ENCODE assay signal across 26 cellular contexts in genomic region chr15:64753419-64754185, GRCh38. TPM values are rescaled to one million over a fixed set of nuclear protein-coding genes. Genes with fewer than 3 reads are reported as not detected.
A peak's percentile ranks its signal among the peaks of the same experiment; 100 is the strongest.
DNase-seq lines count a peak whose midpoint lies in the region; ATAC-seq, FAIRE-seq and TF ChIP-seq lines count a peak whose summit lies in the region.
"Had no signal": no experiment of that assay in that cellular context is flagged by ENCODE, and none has a peak within 500 bp of the region (broad histone marks: within the 10 kb centered on the region; RNA-seq: fewer than 3 reads in every experiment).

No MANE protein-coding gene starts in this region.

- H2BK15ac ChIP-seq in IMR-90 (ENCODE audit: low read depth, low read length): no peak overlapping the region

- peak overlapping the region; percentile 98 for H3K4me2 ChIP-seq in BLaER1
- no peak overlapping the region for H3K4me2 ChIP-seq in IMR-90 (ENCODE audit: low read depth, low read length)
- H3K4me2 ChIP-seq: smooth muscle cell had no signal

- 0 out of 2 replicates have a peak overlapping the region, but pooled peaks have one; percentile 35 for H3K27ac ChIP-seq in BLaER1
- H3K27ac ChIP-seq in IMR-90 (ENCODE audit: insufficient read depth, low read length): no peak overlapping the region
- H3K27ac ChIP-seq: prostate gland had no signal

- no peak overlapping the region for H4K8ac ChIP-seq in IMR-90 (ENCODE audit: low read depth in 2 of 2, low read length in 2 of 2)

- peaks cover 52% of the 10 kb centered on the region for H3K4me1 Mint-ChIP-seq in nephron progenitor cell
- H3K4me1 Mint-ChIP-seq: activated T-helper 17 cell treated with anti-CD3 and anti-CD28 coated beads, Interleukin-2, amount 50 U/mL, for 72 hours; CD4-positive, alpha-beta memory T cell had no signal

- no peaks in the 10 kb centered on the region for H3K27me3 ChIP-seq in BLaER1
- no peaks in the 10 kb centered on the region; the same call in 1 of the 2 replicates for H3K27me3 ChIP-seq in IMR-90 (ENCODE audit: control insufficient read depth, insufficient read depth, low read length)
- H3K27me3 ChIP-seq: dorsolateral prefrontal cortex had no signal

- H3K4me1 ChIP-seq in BLaER1 (peaks cover 99% of the 10 kb centered on the region), IMR-90 (ENCODE audit: control insufficient read depth, insufficient read depth, low read length) (peaks cover 11% of the 10 kb centered on the region)
- H3K4me1 ChIP-seq: prostate gland had no signal

- no peaks in the 10 kb centered on the region for H3K9me3 Mint-ChIP-seq in nephron progenitor cell
- H3K9me3 Mint-ChIP-seq: activated T-helper 17 cell treated with anti-CD3 and anti-CD28 coated beads, Interleukin-2, amount 50 U/mL, for 72 hours; nephron had no signal

- no peaks in the 10 kb centered on the region for H3K79me1 ChIP-seq in IMR-90 (ENCODE audit: low read depth in 1 of 2, low read length in 2 of 2)

- peak; percentile 66 for DNase-seq in GM13976 (ENCODE audit: low spot score)
- DNase-seq in IMR-90: no peak
- DNase-seq in nephron progenitor cell: no peak
- DNase-seq in SKM-1 (lab: John Stamatoyannopoulos, UW; ENCODE audit: unreplicated experiment): no peak
- DNase-seq in NCI-H1092 treated with DMSO at 0.1 percent for 48 hours (lab: John Stamatoyannopoulos, UW): no peak
- no peak for DNase-seq in H54 (ENCODE audit: insufficient read length, low spot score)
- DNase-seq in HTR-8/SVneo (ENCODE audit: insufficient read length, low spot score): no peak
- DNase-seq: activated CD4-positive, CD25-positive, alpha-beta regulatory T cell treated with anti-CD3 and anti-CD28 coated beads, Interleukin-2, amount 50 U/mL, for 72 hours; CD4-positive, alpha-beta memory T cell; DMS153; dorsolateral prefrontal cortex; erythroblast; GF-D8; MV-4-11; NCI-H1930; NCI-H345; stimulated activated CD4-positive, alpha-beta T cell treated with anti-CD3 and anti-CD28 coated beads, Interleukin-4, amount 100 ng/mL, for 1 hour; substantia nigra had no signal

- H3K27ac Mint-ChIP-seq in nephron progenitor cell: peak overlapping the region; percentile 40
- H3K27ac Mint-ChIP-seq: activated T-helper 17 cell treated with anti-CD3 and anti-CD28 coated beads, Interleukin-2, amount 50 U/mL, for 72 hours; CD4-positive, alpha-beta memory T cell; nephron had no signal

- no peaks in the 10 kb centered on the region for H4K20me1 ChIP-seq in BLaER1
- peaks cover 5% of the 10 kb centered on the region; the same call in 1 of the 2 replicates for H4K20me1 ChIP-seq in IMR-90 (ENCODE audit: insufficient read depth, low read length)

- BruUV-seq in IMR-90 (replicated peaks; lab: Mats Ljungman, UMichigan): no TSS peak

- POLR2A ChIA-PET in IMR-90 (lab: Charles Lee; ENCODE audit: unreplicated experiment): no interaction called here

- H4K91ac ChIP-seq in IMR-90 (ENCODE audit: insufficient read depth, low read depth, low read length): no peak overlapping the region

- H2AK9ac ChIP-seq in IMR-90 (replicated peaks; ENCODE audit: low read depth, low read length, poor library complexity): peak overlapping the region; percentile 19

- TF ChIP-seq RAD21 in IMR-90 (IDR thresholded peaks at IDR 0.05; ENCODE audit: low read length): no peak

- intact Hi-C loops in IMR-90 (cut with micrococcal nuclease): no loop called here

- no peak for ATAC-seq in IMR-90 (ENCODE audit: low read depth)
- ATAC-seq: activated T-helper 17 cell treated with anti-CD3 and anti-CD28 coated beads, Interleukin-2, amount 50 U/mL, for 72 hours; Panc1 had no signal

- no peaks in the 10 kb centered on the region for H3K36me3 ChIP-seq in BLaER1
- no peaks in the 10 kb centered on the region for H3K36me3 ChIP-seq in IMR-90 (ENCODE audit: control insufficient read depth, insufficient read depth, low read length)
- H3K36me3 ChIP-seq: prostate gland had no signal

- H3K4ac ChIP-seq in IMR-90 (ENCODE audit: low read depth, low read length): no peak overlapping the region

- dilution Hi-C loops in IMR-90 (cut with HindIII; ENCODE audit: low sequenced_read_pairs, unreplicated experiment): no loop called here

- H2AFZ ChIP-seq in IMR-90 (replicated peaks; ENCODE audit: low read length, poor library complexity): no peak overlapping the region

- H3K4me3 Mint-ChIP-seq in nephron progenitor cell: no peak overlapping the region
- H3K4me3 Mint-ChIP-seq: activated T-helper 17 cell treated with anti-CD3 and anti-CD28 coated beads, Interleukin-2, amount 50 U/mL, for 72 hours; CD4-positive, alpha-beta memory T cell; nephron had no signal

- CTCF ChIA-PET in IMR-90 (lab: Yijun Ruan, JAX): no interaction called here

- H3K18ac ChIP-seq in IMR-90 (ENCODE audit: low read depth, low read length): no peak overlapping the region

- H3K4me3 ChIP-seq in BLaER1: no peak overlapping the region
- no peak overlapping the region for H3K4me3 ChIP-seq in IMR-90 (ENCODE audit: insufficient read depth, low read depth, low read length)
- H3K4me3 ChIP-seq: dorsolateral prefrontal cortex, prostate gland, smooth muscle cell had no signal

- H3K9me3 ChIP-seq in BLaER1: no peaks in the 10 kb centered on the region
- H3K9me3 ChIP-seq in IMR-90 (ENCODE audit: control insufficient read depth, insufficient read depth, low read length): no peaks in the 10 kb centered on the region
- H3K9me3 ChIP-seq: prostate gland had no signal

- TF ChIP-seq CTCF in GM13976 (IDR thresholded peaks at IDR 0.05; ENCODE audit: borderline replicate concordance, control extremely low read depth, extremely low read depth, insufficient read depth, missing control alignments) (no peak), IMR-90 (conservative IDR thresholded peaks at IDR 0.05; ENCODE audit: low read depth, low read length) (no peak), nephron progenitor cell (IDR thresholded peaks at IDR 0.05) (no peak)

- H2BK20ac ChIP-seq in IMR-90 (ENCODE audit: low read depth, low read length): no peak overlapping the region

- no peaks in the 10 kb centered on the region for H3K27me3 Mint-ChIP-seq in nephron progenitor cell (ENCODE audit: low read depth, poor library complexity)

- TF ChIP-seq POLR2A in IMR-90 (IDR thresholded peaks at IDR 0.05; ENCODE audit: low read depth, low read length): no peak
- TF ChIP-seq POLR2A in H54 (IDR thresholded peaks at IDR 0.05; ENCODE audit: low read depth, low read length): no peak

- no peak overlapping the region for H2BK120ac ChIP-seq in IMR-90 (ENCODE audit: low read depth, low read length)

- WGBS in IMR-90 (ENCODE audit: extremely low coverage in 2 of 2, insufficient read length in 1 of 2), 2 experiments: 79% methylated on average over 5 of the region's 16 CpGs; no CpG with 5 or more reads in 1 of the 2 experiments

- in situ Hi-C loops in GM13976 (cut with MboI; ENCODE audit: low sequenced_read_pairs, unreplicated experiment): loop anchor here (10.0 kb wide), 1 partner anchor 51 kb away; no protein-coding TSS in a partner anchor
- in situ Hi-C loops in IMR-90 (cut with MboI; ENCODE audit: low sequenced_read_pairs): no loop called here

- no peak overlapping the region for H2AK5ac ChIP-seq in IMR-90 (ENCODE audit: low read depth, low read length)

- H2BK5ac ChIP-seq in IMR-90 (ENCODE audit: low read depth, low read length, poor library complexity, severe bottlenecking): no peak overlapping the region

- H4K5ac ChIP-seq in IMR-90 (ENCODE audit: low read depth, low read length): no peak overlapping the region

- no peak for FAIRE-seq in H54 (lab: Jason Lieb, UNC)
- no peak for FAIRE-seq in HTR-8/SVneo (lab: Jason Lieb, UNC)
- FAIRE-seq: frontal cortex had no signal

- H3K36me3 Mint-ChIP-seq in nephron progenitor cell (ENCODE audit: low read depth): peaks cover 9% of the 10 kb centered on the region
- H3K36me3 Mint-ChIP-seq: CD4-positive, alpha-beta memory T cell had no signal

- 0 out of 2 replicates have a peak overlapping the region, but pooled peaks have one; percentile 10 for H3K14ac ChIP-seq in IMR-90 (replicated peaks; ENCODE audit: low read depth, low read length)

- H3K9ac ChIP-seq in BLaER1 (no peak overlapping the region), IMR-90 (ENCODE audit: low read depth, low read length) (no peak overlapping the region)

- peaks cover 10% of the 10 kb centered on the region; the same call in 1 of the 2 replicates for H3K9me1 ChIP-seq in IMR-90 (ENCODE audit: insufficient read depth, low read length)

- H3K23ac ChIP-seq in IMR-90 (ENCODE audit: low read depth, low read length): no peak overlapping the region

- no peak overlapping the region for H3K56ac ChIP-seq in IMR-90 (ENCODE audit: extremely low read depth, insufficient read depth, low read length)

TF ChIP-seq in IMR-90, 13 proteins besides CTCF, POLR2A, EP300 and RAD21:
- TF ChIP-seq RFX5 (IDR thresholded peaks at IDR 0.05; ENCODE audit: low read depth, low read length) (no peak), USF2 (IDR thresholded peaks at IDR 0.05; ENCODE audit: low read depth, low read length) (no peak), MXI1 (IDR thresholded peaks at IDR 0.05; ENCODE audit: borderline replicate concordance, low read depth, low read length) (no peak)

RNA-seq across cellular contexts. Expression of gene RBPMS2, which starts 21.8 kb away (rescaled TPM):
- under 0.01 TPM in 1 of 2 replicates, not detected in the other for total RNA-seq in IMR-90 (2012; rRNA removed)
- polyA plus RNA-seq in IMR-90 (2012; rRNA removed): 2.3 and 2.8 TPM in 2 replicates
- 2.2 and 2.9 TPM in 2 replicates for polyA plus RNA-seq in IMR-90 (2012; cell fraction: cytosol; rRNA removed)
- polyA plus RNA-seq in IMR-90 (2012; cell fraction: nucleus; rRNA removed; ENCODE audit: low replicate concordance): 2.0 and 2.3 TPM in 2 replicates
- total RNA-seq: activated T-helper 17 cell treated with anti-CD3 and anti-CD28 coated beads, Interleukin-2, amount 50 U/mL, for 72 hours; CD4-positive, alpha-beta memory T cell; T-helper 2 cell treated with Interferon-gamma antibody and Interleukin-4, amounts not matched to agents 100 ng/mL and 5 ng/mL, for 36 hours had no signal
- polyA plus RNA-seq: CD4-positive, alpha-beta memory T cell had no signal
